Comparison of ENCODE assay signal across 8 cellular contexts in genomic region chr21:29024474-29025327, GRCh38. TPM values are rescaled to one million over a fixed set of nuclear protein-coding genes. Genes with fewer than 3 reads are reported as not detected.
DNase-seq lines count a peak whose midpoint lies in the region; ATAC-seq, FAIRE-seq and TF ChIP-seq lines count a peak whose summit lies in the region.

Gene USP16, plus strand, starts transcription at chr21:29024668. Its CDS starts 3,246 bp downstream, at chr21:29027914.

- peaks cover 5% of the 10 kb centered on the region; the same call in 1 of the 2 replicates for H3K23me2 ChIP-seq in H1 (ENCODE audit: low read depth, low read length)

- peak within 1 kb of the TSS; percentile 95 for H3K27ac Mint-ChIP-seq in memory B cell

- peak in 1 of 2 experiments; percentile 48; a peak in 1 of 3 replicates for TF ChIP-seq EP300 in H1 (IDR thresholded peaks at IDR 0.05; ENCODE audit: borderline replicate concordance in 1 of 2, low read depth in 2 of 2, low read length in 2 of 2)

- peak within 1 kb of the TSS; percentile 61 for H4K91ac ChIP-seq in H1 (replicated peaks; ENCODE audit: insufficient read length, low read length)

- H3K79me2 ChIP-seq in H1 (ENCODE audit: control insufficient read depth in 1 of 2, insufficient read depth in 2 of 2, low read length in 2 of 2): peaks cover 0 to 30% of the 10 kb centered on the region in 2 experiments; a peak in 2 of 4 replicates

- H3K18ac ChIP-seq in H1 (ENCODE audit: extremely low read depth, low read length): peak within 1 kb of the TSS; percentile 98

- H2AFZ ChIP-seq in H1 (ENCODE audit: low read length): peak within 1 kb of the TSS; percentile 99

- no peaks in the 10 kb centered on the region for H3K4me1 ChIP-seq in H1 (replicated peaks in 1 of 4; ENCODE audit: control insufficient read depth in 3 of 4, insufficient read depth in 4 of 4, low read length in 3 of 4)

- H3K79me1 ChIP-seq in H1 (ENCODE audit: low read depth, low read length): no peaks in the 10 kb centered on the region; the same call in 1 of the 2 replicates

- peak within 1 kb of the TSS; percentile 100 for H4K8ac ChIP-seq in H1 (ENCODE audit: extremely low read depth, insufficient read depth, low read length)

- no peaks in the 10 kb centered on the region for H3K9me3 ChIP-seq in H1 (ENCODE audit: insufficient read depth in 2 of 2, low read depth in 1 of 2, low read length in 1 of 2)

- H4K5ac ChIP-seq in H1 (ENCODE audit: insufficient read length, low read depth, low read length): peak within 1 kb of the TSS; percentile 98

- peak; percentile 92 for FAIRE-seq in HTR-8/SVneo (lab: Jason Lieb, UNC)
- no peak for FAIRE-seq in H1 (lab: Jason Lieb, UNC)

- H3K4ac ChIP-seq in H1 (replicated peaks; ENCODE audit: insufficient read length, low read depth, low read length): peak within 1 kb of the TSS; percentile 92

- H3K4me3 Mint-ChIP-seq in memory B cell: peak within 1 kb of the TSS; percentile 97

- H3K9me3 Mint-ChIP-seq in memory B cell: no peaks in the 10 kb centered on the region

- H2BK120ac ChIP-seq in H1 (replicated peaks; ENCODE audit: low read depth, low read length): peak within 1 kb of the TSS; percentile 91

- peak within 1 kb of the TSS; percentile 99 for H3K27ac ChIP-seq in H1 (ENCODE audit: low read depth, low read length)

- ATAC-seq in GM21367 (IDR thresholded peaks at IDR 0.05; ENCODE audit: unreplicated experiment) (peak; percentile 95), memory B cell (ENCODE audit: low read depth) (peak; percentile 87)

- peak within 1 kb of the TSS; percentile 96 for H3K56ac ChIP-seq in H1 (replicated peaks; ENCODE audit: insufficient read length, low read depth, low read length)

- H2AK5ac ChIP-seq in H1 (ENCODE audit: low read depth, low read length): no peak within 1 kb of the TSS

- peak in 1 of 3 experiments; percentile 3; a peak in 1 of 4 replicates for TF ChIP-seq CTCF in H1 (IDR thresholded peaks at IDR 0.05; ENCODE audit: control extremely low read depth in 1 of 3, insufficient read depth in 1 of 3, low read depth in 1 of 3, low read length in 3 of 3)

- no peaks in the 10 kb centered on the region for H3K36me3 Mint-ChIP-seq in memory B cell

- H2BK15ac ChIP-seq in H1 (ENCODE audit: low read length): peak within 1 kb of the TSS; percentile 72; the same call in 1 of the 2 replicates

- peak within 1 kb of the TSS; percentile 86; the same call in 1 of the 2 replicates for H2BK20ac ChIP-seq in H1 (ENCODE audit: low read length)

- H3K36me3 ChIP-seq in H1 (ENCODE audit: control insufficient read depth in 2 of 4, insufficient read depth in 4 of 4, low read length in 3 of 4): no peaks in the 10 kb centered on the region; a peak in 1 of 8 replicates

- peak within 1 kb of the TSS; percentile 92; the same call in 1 of the 2 replicates for H2BK12ac ChIP-seq in H1 (ENCODE audit: low read depth, low read length)

- peak; percentile 73 to 96 for TF ChIP-seq POLR2A in H1 (IDR thresholded peaks at IDR 0.05; ENCODE audit: control extremely low read depth in 1 of 2, low read depth in 2 of 2, low read length in 2 of 2)

- peak within 1 kb of the TSS; percentile 85 to 99 (median 96) for H3K4me3 ChIP-seq in H1 (ENCODE audit: extremely low read depth in 1 of 4, insufficient read depth in 2 of 4, low read depth in 3 of 4, low read length in 4 of 4)

- peaks cover 0 to 3% of the 10 kb centered on the region in 2 experiments for H4K20me1 ChIP-seq in H1 (replicated peaks in 1 of 2; ENCODE audit: control insufficient read depth in 1 of 2, insufficient read depth in 2 of 2, low read length in 2 of 2)

- peak within 1 kb of the TSS; percentile 95 to 100 (median 99) for H3K9ac ChIP-seq in H1 (replicated peaks in 1 of 4; ENCODE audit: extremely low read depth in 1 of 4, low read depth in 3 of 4, low read length in 3 of 4)

- no peak for TF ChIP-seq RAD21 in H1 (IDR thresholded peaks at IDR 0.05 in 1 of 2, conservative IDR thresholded peaks at IDR 0.05 in 1 of 2; ENCODE audit: low read depth in 2 of 2, low read length in 2 of 2)

- peak within 1 kb of the TSS; percentile 93 to 95 for H3K4me2 ChIP-seq in H1 (ENCODE audit: insufficient read depth in 1 of 2, low read depth in 2 of 2, low read length in 2 of 2)

- DNase-seq in COLO829 (ENCODE audit: low spot score) (peak; percentile 98), HTR-8/SVneo (ENCODE audit: insufficient read length, low spot score) (peak; percentile 99), NOMO-1 treated with dmso at 0.1 percent for 144 hours (lab: John Stamatoyannopoulos, UW; ENCODE audit: unreplicated experiment) (peak; percentile 93), H1 (ENCODE audit: low read depth in 1 of 2, low spot score in 2 of 2) (peak; percentile 81 to 98), memory B cell (ENCODE audit: low spot score in 2 of 2) (peak; percentile 92 to 94)
- peak; percentile 86 to 92 (median 86) for DNase-seq in activated CD8-positive, alpha-beta memory T cell treated with anti-CD3 and anti-CD28 coated beads for 48 hours (ENCODE audit: low read depth in 2 of 3, low spot score in 2 of 3)
- DNase-seq in stimulated activated CD8-positive, alpha-beta memory T cell treated with anti-CD3 and anti-CD28 coated beads, Interleukin-12 subunit alpha, Interleukin-12 subunit beta, amount 100 ng/mL, for 24 hours (ENCODE audit: extremely low read depth): peak; percentile 83

- no peak within 1 kb of the TSS for H3K14ac ChIP-seq in H1 (ENCODE audit: insufficient read length)

- CTCF ChIA-PET in H1 (lab: Charles Lee; ENCODE audit: partially characterized antibody): interaction anchor here (0.6 to 1.4 kb wide), 3 partner anchors 24 to 280 kb away, joined by 3 to 5 read pairs (median 4); no protein-coding TSS in a partner anchor

- peak within 1 kb of the TSS; percentile 100 for H2BK5ac ChIP-seq in H1 (ENCODE audit: low read depth, low read length)

- 2% methylated on average over 48 of the region's 48 CpGs; no CpG with 5 or more reads in 1 of the 2 experiments for WGBS in H1 (ENCODE audit: extremely low coverage in 1 of 2, insufficient coverage in 1 of 2, insufficient read length in 1 of 2, insufficient replicate concordance in 2 of 2, low coverage in 1 of 2, low lambda C conversion rate in 2 of 2, missing lambda C conversion rate in 1 of 2), 2 experiments

- H3K23ac ChIP-seq in H1 (ENCODE audit: insufficient read length): no peak within 1 kb of the TSS

- peaks cover 16% of the 10 kb centered on the region for H3K4me1 Mint-ChIP-seq in memory B cell

- POLR2A ChIA-PET in H1 (lab: Charles Lee; ENCODE audit: partially characterized antibody): interaction anchor here (0.7 to 3.3 kb wide), 12 partner anchors 9 to 91 kb away, joined by 3 to 28 read pairs (median 4); partner anchors contain the start of gene LTN1

- no peaks in the 10 kb centered on the region for H3K27me3 ChIP-seq in H1 (replicated peaks in 1 of 4; ENCODE audit: control insufficient read depth in 3 of 4, extremely low read depth in 1 of 4, insufficient read depth in 3 of 4, low read length in 3 of 4)

- no peaks in the 10 kb centered on the region for H3K27me3 Mint-ChIP-seq in memory B cell

TF ChIP-seq in H1, 55 proteins besides CTCF, POLR2A, EP300 and RAD21 (continues in another document):
- peak; percentile 51 for TF ChIP-seq SRF (IDR thresholded peaks at IDR 0.05; ENCODE audit: low read depth, low read length)
- no peak for TF ChIP-seq CBX5 (IDR thresholded peaks at IDR 0.05; ENCODE audit: low read depth, low read length)
- TF ChIP-seq KDM5A (IDR thresholded peaks at IDR 0.05; ENCODE audit: low read length): peak; percentile 77
- no peak for TF ChIP-seq GTF2F1 (IDR thresholded peaks at IDR 0.05; ENCODE audit: borderline replicate concordance, low read depth, low read length)
- peak; percentile 78 for TF ChIP-seq TBP (IDR thresholded peaks at IDR 0.05; ENCODE audit: low read depth, low read length)
- TF ChIP-seq HDAC2 (IDR thresholded peaks at IDR 0.05; ENCODE audit: borderline replicate concordance in 1 of 2, low read depth in 2 of 2, low read length in 2 of 2): peak in 1 of 2 experiments; percentile 49; a peak in 2 of 4 replicates
- TF ChIP-seq ZNF274 (IDR thresholded peaks at IDR 0.05; ENCODE audit: borderline replicate concordance, extremely low read depth, low read length): no peak
- TF ChIP-seq RBBP5 (IDR thresholded peaks at IDR 0.05; ENCODE audit: borderline replicate concordance, low read depth, low read length): peak; percentile 76
- no peak for TF ChIP-seq KDM1A (IDR thresholded peaks at IDR 0.05; ENCODE audit: borderline replicate concordance, low read length)
- TF ChIP-seq, protein P1, sequence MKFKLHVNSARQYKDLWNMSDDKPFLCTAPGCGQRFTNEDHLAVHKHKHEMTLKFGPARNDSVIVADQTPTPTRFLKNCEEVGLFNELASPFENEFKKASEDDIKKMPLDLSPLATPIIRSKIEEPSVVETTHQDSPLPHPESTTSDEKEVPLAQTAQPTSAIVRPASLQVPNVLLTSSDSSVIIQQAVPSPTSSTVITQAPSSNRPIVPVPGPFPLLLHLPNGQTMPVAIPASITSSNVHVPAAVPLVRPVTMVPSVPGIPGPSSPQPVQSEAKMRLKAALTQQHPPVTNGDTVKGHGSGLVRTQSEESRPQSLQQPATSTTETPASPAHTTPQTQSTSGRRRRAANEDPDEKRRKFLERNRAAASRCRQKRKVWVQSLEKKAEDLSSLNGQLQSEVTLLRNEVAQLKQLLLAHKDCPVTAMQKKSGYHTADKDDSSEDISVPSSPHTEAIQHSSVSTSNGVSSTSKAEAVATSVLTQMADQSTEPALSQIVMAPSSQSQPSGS (IDR thresholded peaks at IDR 0.05; ENCODE audit: low read length): no peak
- TF ChIP-seq GABPA (IDR thresholded peaks at IDR 0.05; ENCODE audit: borderline replicate concordance, insufficient read depth, low read length): peak; percentile 64; the same call in 1 of the 2 replicates
- no peak for TF ChIP-seq FOSL1 (IDR thresholded peaks at IDR 0.05; ENCODE audit: insufficient read depth, low read depth, low read length)
- no peak for TF ChIP-seq CHD1 (IDR thresholded peaks at IDR 0.05; ENCODE audit: low read depth, low read length)
- TF ChIP-seq TAF1 (IDR thresholded peaks at IDR 0.05; ENCODE audit: low read depth, low read length): peak; percentile 93
- TF ChIP-seq CTBP2 (IDR thresholded peaks at IDR 0.05; ENCODE audit: borderline replicate concordance, insufficient read depth, insufficient read length, low read length): no peak
- no peak for TF ChIP-seq HDAC6 (IDR thresholded peaks at IDR 0.05; ENCODE audit: low read depth, low read length)

RNA-seq across cellular contexts. Expression of gene USP16, which starts in this region (rescaled TPM):
- 19.1 and 19.9 TPM in 2 replicates for total RNA-seq in H1 (2021; fragmentation: NEBNext Ultra II Directional; extraction: Animal tissue kit (Norgen Biotek cat#: 25700))
- polyA plus RNA-seq in H1 (2011; rRNA removed): 1.8 and 3.4 TPM in 2 replicates
- polyA plus RNA-seq in H1 (2011; cell fraction: cytosol; rRNA removed): 7.0 TPM
- polyA plus RNA-seq in H1 (2011; cell fraction: nucleus; rRNA removed): 4.0 TPM
- polyA plus RNA-seq in H1 (2012, experiment 1 of 2): 9.1 to 18.4 TPM (median 10.6 TPM) in 4 replicates
- 1.8 TPM for polyA plus RNA-seq in H1 (2012, experiment 2 of 2)
- 20.6 TPM for polyA plus RNA-seq in H1 (2013, experiment 1 of 2)
- polyA plus RNA-seq in H1 (2013, experiment 2 of 2): 19.0 TPM
- polyA minus RNA-seq in H1 (2011; rRNA and poly(A)+ RNA removed): 7.6 and 10.4 TPM in 2 replicates
- 6.2 TPM for polyA minus RNA-seq in H1 (2011; cell fraction: cytosol; rRNA and poly(A)+ RNA removed)
- polyA minus RNA-seq in H1 (2011; cell fraction: nucleus; rRNA and poly(A)+ RNA removed): 20.5 TPM

Comparison
In these comparisons a context has a peak if more than half of its experiments do, and no peak if none do; other contexts are left out.
1. Peak in every context shown above with its lines: DNase-seq, ATAC-seq, H3K4me3 ChIP-seq and H3K27ac ChIP-seq.